ENCODE assay signal across 7 cellular contexts in the genomic region with DNA sequence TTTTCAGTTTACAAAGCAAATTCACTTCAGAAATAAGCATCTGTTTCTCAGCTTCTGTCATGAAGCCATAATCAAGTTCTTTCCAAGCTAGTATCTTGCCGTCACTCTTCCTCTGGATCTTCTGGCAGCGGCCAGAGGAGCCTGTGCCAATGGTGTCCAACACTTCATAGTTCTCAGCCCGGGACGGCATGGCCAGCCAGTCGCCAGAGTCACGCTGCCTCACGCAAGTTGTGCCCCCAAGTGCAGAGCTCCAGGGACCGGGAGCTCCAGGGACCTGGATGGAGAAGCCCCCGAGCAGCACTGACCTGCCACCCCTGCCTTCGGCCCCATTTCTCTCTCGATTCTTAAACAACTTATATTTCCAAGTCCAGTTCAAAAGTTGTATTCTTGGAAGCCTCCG.
DNase-seq lines count a peak whose midpoint lies in the region; ATAC-seq, FAIRE-seq and TF ChIP-seq lines count a peak whose summit lies in the region.
"Not testable (repeated sequence)": the region's sequence is repeated elsewhere in the genome, so short reads cannot be mapped to it uniquely, and the experiment has no call there.

No MANE protein-coding gene starts in this region.

- TF ChIP-seq POLR2A in esophagus muscularis mucosa (IDR thresholded peaks at IDR 0.05; ENCODE audit: low read depth); spleen (IDR thresholded peaks at IDR 0.05): not testable (repeated sequence)

- not testable (repeated sequence) for TF ChIP-seq EP300 in esophagus muscularis mucosa (IDR thresholded peaks at IDR 0.05)

- ATAC-seq in lower lobe of right lung, result not testable (repeated sequence)

- peak; percentile 43 for DNase-seq in CD14-positive monocyte (ENCODE audit: low spot score)
- peak; percentile 67 for DNase-seq in chondrocyte (ENCODE audit: low spot score)
- peak; percentile 57 for DNase-seq in esophagus muscularis mucosa (ENCODE audit: extremely low spot score)
- DNase-seq in kidney, result peak; percentile 58
- peak; percentile 37 for DNase-seq in lower lobe of right lung
- peak; percentile 59 for DNase-seq in osteocyte (ENCODE audit: extremely low spot score, unreplicated experiment)
- peak; percentile 67 for DNase-seq in spleen

- not testable (repeated sequence) for TF ChIP-seq CTCF in CD14-positive monocyte (IDR thresholded peaks at IDR 0.05); chondrocyte (IDR thresholded peaks at IDR 0.05); esophagus muscularis mucosa (IDR thresholded peaks at IDR 0.05); kidney (IDR thresholded peaks at IDR 0.05; ENCODE audit: borderline replicate concordance, extremely low read depth, insufficient read depth); lower lobe of right lung (IDR thresholded peaks at IDR 0.05); osteocyte (IDR thresholded peaks at IDR 0.05); spleen (IDR thresholded peaks at IDR 0.05 in 8 of 11, conservative IDR thresholded peaks at IDR 0.05 in 3 of 11)

- not testable (repeated sequence) for FAIRE-seq in kidney (lab: Jason Lieb, UNC)

- not testable (repeated sequence) for H3K9me3 Mint-ChIP-seq in CD14-positive monocyte; chondrocyte (ENCODE audit: low read depth); osteocyte (ENCODE audit: unreplicated experiment)

- not testable (repeated sequence) for H3K4me3 ChIP-seq in esophagus muscularis mucosa; kidney (ENCODE audit: low read length in 2 of 2); lower lobe of right lung; spleen

- H3K4me1 ChIP-seq in esophagus muscularis mucosa; kidney (ENCODE audit: control insufficient read depth in 1 of 2, insufficient read depth in 1 of 2, low read depth in 1 of 2, low read length in 2 of 2); lower lobe of right lung; spleen: not testable (repeated sequence)

- intact Hi-C loops in CD14-positive monocyte (cut with micrococcal nuclease); esophagus muscularis mucosa (cut with DNase I); kidney (cut with DNase I); lower lobe of right lung (cut with DNase I); spleen (cut with DNase I; ENCODE audit: low total_unique reads): not testable (repeated sequence)

- not testable (repeated sequence) for H3K4me3 Mint-ChIP-seq in CD14-positive monocyte; chondrocyte (ENCODE audit: unreplicated experiment); osteocyte (ENCODE audit: unreplicated experiment)

- not testable (repeated sequence) for H3K4me1 Mint-ChIP-seq in CD14-positive monocyte; chondrocyte (ENCODE audit: low read depth); osteocyte (ENCODE audit: unreplicated experiment)

- 73% methylated on average over 6 of the region's 12 CpGs for WGBS in esophagus muscularis mucosa
- 78 to 90% (median 85%) methylated on average over 10 to 12 of the region's 12 CpGs for WGBS in spleen, 5 donors

- H3K27me3 Mint-ChIP-seq in CD14-positive monocyte (ENCODE audit: low read depth in 3 of 3); chondrocyte (ENCODE audit: low read depth); osteocyte (ENCODE audit: unreplicated experiment): not testable (repeated sequence)

- not testable (repeated sequence) for H3K27ac Mint-ChIP-seq in CD14-positive monocyte; chondrocyte (ENCODE audit: unreplicated experiment); osteocyte (ENCODE audit: unreplicated experiment)

- H3K9me3 ChIP-seq in esophagus muscularis mucosa; kidney (ENCODE audit: control insufficient read depth in 1 of 2, low read length in 2 of 2); lower lobe of right lung; spleen: not testable (repeated sequence)

- H3K9ac ChIP-seq in kidney (ENCODE audit: low read length in 2 of 2), result not testable (repeated sequence)

- H3K36me3 Mint-ChIP-seq in CD14-positive monocyte; chondrocyte (ENCODE audit: low read depth); osteocyte (ENCODE audit: unreplicated experiment): not testable (repeated sequence)

- not testable (repeated sequence) for H3K36me3 ChIP-seq in esophagus muscularis mucosa; kidney (ENCODE audit: control insufficient read depth in 1 of 2, insufficient read depth in 2 of 2, low read length in 2 of 2); lower lobe of right lung; spleen

- not testable (repeated sequence) for H3K27ac ChIP-seq in esophagus muscularis mucosa (replicated peaks in 1 of 4); kidney (ENCODE audit: low read depth in 2 of 2, low read length in 2 of 2); lower lobe of right lung; spleen

- H3K27me3 ChIP-seq in esophagus muscularis mucosa; lower lobe of right lung (ENCODE audit: low read depth); spleen (replicated peaks in 1 of 7): not testable (repeated sequence)
